1 cellular context compared by ENCODE assay signal in the genomic region with DNA sequence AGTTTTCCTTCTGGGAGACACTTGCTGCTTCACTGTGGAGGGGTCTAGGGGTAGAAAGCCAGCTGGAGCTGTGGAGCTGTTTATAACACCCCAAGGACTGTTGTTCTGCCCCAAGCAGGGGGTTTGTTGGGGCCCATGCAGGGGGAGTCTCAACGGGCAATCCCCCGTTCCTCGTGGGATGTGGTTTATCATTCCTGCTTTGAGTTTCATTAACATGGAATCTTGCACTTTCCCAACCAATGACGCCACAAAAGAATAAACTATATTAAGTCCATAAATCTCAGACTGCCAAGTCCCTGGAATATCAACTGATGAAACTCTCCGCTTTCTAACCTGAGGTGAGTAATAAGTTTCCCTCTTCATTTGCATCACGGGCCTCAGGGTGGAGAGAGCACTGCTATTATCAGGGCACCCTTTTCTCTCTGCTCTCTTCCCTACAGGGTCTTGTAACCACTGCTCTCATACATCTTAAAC.
TF ChIP-seq lines count a peak whose summit lies in the region.

No MANE protein-coding gene starts in this region.

TF ChIP-seq in GM23338, 12 proteins besides CTCF, POLR2A, EP300 and RAD21 (continued from another document):
- TF ChIP-seq, protein P1, sequence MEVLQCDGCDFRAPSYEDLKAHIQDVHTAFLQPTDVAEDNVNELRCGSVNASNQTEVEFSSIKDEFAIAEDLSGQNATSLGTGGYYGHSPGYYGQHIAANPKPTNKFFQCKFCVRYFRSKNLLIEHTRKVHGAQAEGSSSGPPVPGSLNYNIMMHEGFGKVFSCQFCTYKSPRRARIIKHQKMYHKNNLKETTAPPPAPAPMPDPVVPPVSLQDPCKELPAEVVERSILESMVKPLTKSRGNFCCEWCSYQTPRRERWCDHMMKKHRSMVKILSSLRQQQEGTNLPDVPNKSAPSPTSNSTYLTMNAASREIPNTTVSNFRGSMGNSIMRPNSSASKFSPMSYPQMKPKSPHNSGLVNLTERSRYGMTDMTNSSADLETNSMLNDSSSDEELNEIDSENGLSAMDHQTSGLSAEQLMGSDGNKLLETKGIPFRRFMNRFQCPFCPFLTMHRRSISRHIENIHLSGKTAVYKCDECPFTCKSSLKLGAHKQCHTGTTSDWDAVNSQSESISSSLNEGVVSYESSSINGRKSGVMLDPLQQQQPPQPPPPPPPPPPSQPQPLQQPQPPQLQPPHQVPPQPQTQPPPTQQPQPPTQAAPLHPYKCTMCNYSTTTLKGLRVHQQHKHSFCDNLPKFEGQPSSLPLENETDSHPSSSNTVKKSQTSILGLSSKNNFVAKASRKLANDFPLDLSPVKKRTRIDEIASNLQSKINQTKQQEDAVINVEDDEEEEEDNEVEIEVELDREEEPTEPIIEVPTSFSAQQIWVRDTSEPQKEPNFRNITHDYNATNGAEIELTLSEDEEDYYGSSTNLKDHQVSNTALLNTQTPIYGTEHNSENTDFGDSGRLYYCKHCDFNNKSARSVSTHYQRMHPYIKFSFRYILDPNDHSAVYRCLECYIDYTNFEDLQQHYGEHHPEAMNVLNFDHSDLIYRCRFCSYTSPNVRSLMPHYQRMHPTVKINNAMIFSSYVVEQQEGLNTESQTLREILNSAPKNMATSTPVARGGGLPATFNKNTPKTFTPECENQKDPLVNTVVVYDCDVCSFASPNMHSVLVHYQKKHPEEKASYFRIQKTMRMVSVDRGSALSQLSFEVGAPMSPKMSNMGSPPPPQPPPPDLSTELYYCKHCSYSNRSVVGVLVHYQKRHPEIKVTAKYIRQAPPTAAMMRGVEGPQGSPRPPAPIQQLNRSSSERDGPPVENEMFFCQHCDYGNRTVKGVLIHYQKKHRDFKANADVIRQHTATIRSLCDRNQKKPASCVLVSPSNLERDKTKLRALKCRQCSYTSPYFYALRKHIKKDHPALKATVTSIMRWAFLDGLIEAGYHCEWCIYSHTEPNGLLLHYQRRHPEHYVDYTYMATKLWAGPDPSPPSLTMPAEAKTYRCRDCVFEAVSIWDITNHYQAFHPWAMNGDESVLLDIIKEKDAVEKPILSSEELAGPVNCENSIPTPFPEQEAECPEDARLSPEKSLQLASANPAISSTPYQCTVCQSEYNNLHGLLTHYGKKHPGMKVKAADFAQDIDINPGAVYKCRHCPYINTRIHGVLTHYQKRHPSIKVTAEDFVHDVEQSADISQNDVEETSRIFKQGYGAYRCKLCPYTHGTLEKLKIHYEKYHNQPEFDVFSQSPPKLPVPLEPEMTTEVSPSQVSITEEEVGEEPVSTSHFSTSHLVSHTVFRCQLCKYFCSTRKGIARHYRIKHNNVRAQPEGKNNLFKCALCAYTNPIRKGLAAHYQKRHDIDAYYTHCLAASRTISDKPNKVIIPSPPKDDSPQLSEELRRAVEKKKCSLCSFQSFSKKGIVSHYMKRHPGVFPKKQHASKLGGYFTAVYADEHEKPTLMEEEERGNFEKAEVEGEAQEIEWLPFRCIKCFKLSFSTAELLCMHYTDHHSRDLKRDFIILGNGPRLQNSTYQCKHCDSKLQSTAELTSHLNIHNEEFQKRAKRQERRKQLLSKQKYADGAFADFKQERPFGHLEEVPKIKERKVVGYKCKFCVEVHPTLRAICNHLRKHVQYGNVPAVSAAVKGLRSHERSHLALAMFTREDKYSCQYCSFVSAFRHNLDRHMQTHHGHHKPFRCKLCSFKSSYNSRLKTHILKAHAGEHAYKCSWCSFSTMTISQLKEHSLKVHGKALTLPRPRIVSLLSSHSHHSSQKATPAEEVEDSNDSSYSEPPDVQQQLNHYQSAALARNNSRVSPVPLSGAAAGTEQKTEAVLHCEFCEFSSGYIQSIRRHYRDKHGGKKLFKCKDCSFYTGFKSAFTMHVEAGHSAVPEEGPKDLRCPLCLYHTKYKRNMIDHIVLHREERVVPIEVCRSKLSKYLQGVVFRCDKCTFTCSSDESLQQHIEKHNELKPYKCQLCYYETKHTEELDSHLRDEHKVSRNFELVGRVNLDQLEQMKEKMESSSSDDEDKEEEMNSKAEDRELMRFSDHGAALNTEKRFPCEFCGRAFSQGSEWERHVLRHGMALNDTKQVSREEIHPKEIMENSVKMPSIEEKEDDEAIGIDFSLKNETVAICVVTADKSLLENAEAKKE (CRISPR knock-in tag; IDR thresholded peaks at IDR 0.05) = no peak
- no peak for TF ChIP-seq NANOG (IDR thresholded peaks at IDR 0.05; ENCODE audit: borderline replicate concordance)
- no peak for TF ChIP-seq JUNB (IDR thresholded peaks at IDR 0.05; ENCODE audit: unreplicated experiment)
- TF ChIP-seq, protein P2, sequence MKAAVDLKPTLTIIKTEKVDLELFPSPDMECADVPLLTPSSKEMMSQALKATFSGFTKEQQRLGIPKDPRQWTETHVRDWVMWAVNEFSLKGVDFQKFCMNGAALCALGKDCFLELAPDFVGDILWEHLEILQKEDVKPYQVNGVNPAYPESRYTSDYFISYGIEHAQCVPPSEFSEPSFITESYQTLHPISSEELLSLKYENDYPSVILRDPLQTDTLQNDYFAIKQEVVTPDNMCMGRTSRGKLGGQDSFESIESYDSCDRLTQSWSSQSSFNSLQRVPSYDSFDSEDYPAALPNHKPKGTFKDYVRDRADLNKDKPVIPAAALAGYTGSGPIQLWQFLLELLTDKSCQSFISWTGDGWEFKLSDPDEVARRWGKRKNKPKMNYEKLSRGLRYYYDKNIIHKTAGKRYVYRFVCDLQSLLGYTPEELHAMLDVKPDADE (IDR thresholded peaks at IDR 0.05) = no peak
- no peak for TF ChIP-seq CREB1 (CRISPR knock-in tag; IDR thresholded peaks at IDR 0.05; ENCODE audit: low read depth)
- TF ChIP-seq EZH2phosphoT487 (IDR thresholded peaks at IDR 0.05; ENCODE audit: unreplicated experiment) = no peak
- no peak for TF ChIP-seq POLR2AphosphoS5 (IDR thresholded peaks at IDR 0.05; ENCODE audit: low read depth)
- no peak for TF ChIP-seq STAT1 (IDR thresholded peaks at IDR 0.05; ENCODE audit: unreplicated experiment)
- no peak for TF ChIP-seq ZNF331 (CRISPR knock-in tag; IDR thresholded peaks at IDR 0.05; ENCODE audit: low read depth)
- TF ChIP-seq EZH2 (IDR thresholded peaks at IDR 0.05; ENCODE audit: low read depth, unreplicated experiment) = no peak
